Comparison of ENCODE assay signal across 6 cellular contexts in the genomic region with DNA sequence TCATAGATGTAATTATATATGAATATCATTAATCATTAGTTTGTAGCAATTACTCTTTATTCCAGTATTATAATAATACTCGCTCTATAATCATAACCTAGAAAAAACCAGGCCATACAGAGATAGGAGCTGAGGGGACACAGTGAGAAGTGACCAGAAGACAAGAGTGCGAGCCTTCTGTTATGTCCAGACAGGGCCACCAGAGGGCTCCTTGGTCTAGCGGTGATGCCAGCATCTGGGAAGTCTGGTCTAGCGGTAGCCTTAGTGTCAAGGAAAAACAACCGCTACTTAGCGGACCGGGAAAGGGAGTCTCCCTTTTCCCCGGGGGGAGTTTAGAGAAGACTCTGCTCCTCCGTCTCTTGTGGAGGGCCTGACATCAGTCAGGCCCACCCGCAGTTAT. TPM values are rescaled to one million over a fixed set of nuclear protein-coding genes. Genes with fewer than 3 reads are reported as not detected.
DNase-seq lines count a peak whose midpoint lies in the region; ATAC-seq, FAIRE-seq and TF ChIP-seq lines count a peak whose summit lies in the region.
"Not testable (repeated sequence)": the region's sequence is repeated elsewhere in the genome, so short reads cannot be mapped to it uniquely, and the experiment has no call there.

No MANE protein-coding gene starts in this region.

- not testable (repeated sequence) for H3K9me3 Mint-ChIP-seq in GM23338
- H3K9me3 Mint-ChIP-seq in neural progenitor cell: peaks cover 54% of the 10 kb centered on the region

- not testable (repeated sequence) for FAIRE-seq in K562 (lab: Jason Lieb, UNC)

- not testable (repeated sequence) for TF ChIP-seq EP300 in K562 (IDR thresholded peaks at IDR 0.05; ENCODE audit: low read length)

- H3K27me3 ChIP-seq in GM23338 (ENCODE audit: insufficient read depth) (peaks cover 13% of the 10 kb centered on the region; the same call in 1 of the 2 replicates), neural progenitor cell (peaks cover 10% of the 10 kb centered on the region)
- not testable (repeated sequence) for H3K27me3 ChIP-seq in K562 (ENCODE audit: control insufficient read depth in 2 of 2, insufficient read depth in 2 of 2, low read length in 2 of 2); upper lobe of right lung

- not testable (repeated sequence) for H3K36me3 Mint-ChIP-seq in GM23338 (ENCODE audit: low read depth); neural progenitor cell

- H3K4me3 ChIP-seq in GM23338, K562, neural progenitor cell, upper lobe of right lung: not testable (repeated sequence)

- ATAC-seq in GM23338: peak; percentile 89
- ATAC-seq in K562: peak; percentile 58; the same call in 1 of the 3 replicates
- ATAC-seq in left cardiac atrium: peak; percentile 61 to 86
- ATAC-seq in upper lobe of right lung: peak; percentile 81

- WGBS in K562 (ENCODE audit: insufficient coverage, low coverage, missing lambda C conversion rate): 8% methylated on average over 10 of the region's 10 CpGs

- H3K27ac ChIP-seq in GM23338 (ENCODE audit: low read depth); K562 (ENCODE audit: extremely low read depth, low read depth, low read length); neural progenitor cell; upper lobe of right lung: not testable (repeated sequence)

- not testable (repeated sequence) for H3K4me3 Mint-ChIP-seq in GM23338, neural progenitor cell

- not testable (repeated sequence) for H3K9me3 ChIP-seq in K562 (replicated peaks; ENCODE audit: control insufficient read depth, insufficient read depth, low read depth, low read length); neural progenitor cell (ENCODE audit: low read depth); upper lobe of right lung

- in situ Hi-C loops in K562 (cut with MboI): not testable (repeated sequence)

- CTCF ChIA-PET in K562 (lab: Yijun Ruan, JAX; ENCODE audit: low intra/inter-chr PET ratio): not testable (repeated sequence)

- H3K36me3 ChIP-seq in GM23338 (ENCODE audit: insufficient read depth); K562 (ENCODE audit: control insufficient read depth, insufficient read depth, low read length); neural progenitor cell; upper lobe of right lung: not testable (repeated sequence)

- H3F3A ChIP-seq in GM23338 (replicated peaks; ENCODE audit: low read depth); neural progenitor cell (ENCODE audit: low read depth): not testable (repeated sequence)

- H3K4me2 ChIP-seq in GM23338; K562 (ENCODE audit: insufficient read depth, low read length); neural progenitor cell: not testable (repeated sequence)

- BruUV-seq in K562 (replicated peaks; lab: Mats Ljungman, UMichigan): not testable (repeated sequence)

- not testable (repeated sequence) for H3K4me1 ChIP-seq in GM23338 (ENCODE audit: insufficient read depth); K562 (replicated peaks in 1 of 2; ENCODE audit: control insufficient read depth in 2 of 2, insufficient read depth in 2 of 2, low read length in 2 of 2); neural progenitor cell; upper lobe of right lung

- intact Hi-C loops in K562 (cut with micrococcal nuclease); upper lobe of right lung (cut with DNase I): not testable (repeated sequence)
- intact Hi-C loops in left cardiac atrium (cut with DNase I): loop anchor here in 1 of 2 donors (5.0 kb wide), 1 partner anchor 164 kb away; no protein-coding TSS in a partner anchor

- DNase-seq in GM23338 (ENCODE audit: low spot score) (peak; percentile 76), K562 (ENCODE audit: extremely low read depth in 1 of 4, low spot score in 3 of 4) (peak in 1 of 4 experiments; percentile 20), left cardiac atrium (peak; percentile 60), neural progenitor cell (ENCODE audit: low spot score) (peak; percentile 70)
- peak; percentile 42 for DNase-seq in activated CD4-positive, CD25-positive, alpha-beta regulatory T cell treated with anti-CD3 and anti-CD28 coated beads, Interleukin-2, amount 50 U/mL, for 72 hours
- not testable (repeated sequence) for DNase-seq in upper lobe of right lung

- not testable (repeated sequence) for H3K79me2 ChIP-seq in GM23338 (replicated peaks; ENCODE audit: insufficient read depth); K562 (ENCODE audit: control insufficient read depth, insufficient read depth, low read length); neural progenitor cell (ENCODE audit: low read depth)

- TF ChIP-seq POLR2A in K562 (conservative IDR thresholded peaks at IDR 0.05): not testable (repeated sequence)

- not testable (repeated sequence) for H3K27me3 Mint-ChIP-seq in GM23338 (ENCODE audit: insufficient read depth, low read depth, poor library complexity); neural progenitor cell (ENCODE audit: insufficient read depth, low read depth)

- TF ChIP-seq RAD21 in K562 (CRISPR knock-in tag; conservative IDR thresholded peaks at IDR 0.05 in 1 of 2, IDR thresholded peaks at IDR 0.05 in 1 of 2): peak; percentile 27 to 81; a peak in 3 of 4 replicates

- not testable (repeated sequence) for H3K9me1 ChIP-seq in K562 (ENCODE audit: control insufficient read depth, insufficient read depth, low read length)

- H3K27ac Mint-ChIP-seq in GM23338, neural progenitor cell: not testable (repeated sequence)

- TF ChIP-seq CTCF in GM23338 (conservative IDR thresholded peaks at IDR 0.05; ENCODE audit: low read depth in 2 of 2) (peak; percentile 67 to 69), K562 (IDR thresholded peaks at IDR 0.05 in 2 of 3, conservative IDR thresholded peaks at IDR 0.05 in 1 of 3; ENCODE audit: insufficient read depth in 2 of 3, low read depth in 1 of 3, low read length in 3 of 3) (peak; percentile 33 to 45 (median 42)), neural progenitor cell (IDR thresholded peaks at IDR 0.05) (peak; percentile 72), upper lobe of right lung (IDR thresholded peaks at IDR 0.05) (peak; percentile 71)

- H2AFZ ChIP-seq in GM23338 (0 out of 2 replicates have a peak overlapping the region, but pooled peaks have one; percentile 47), neural progenitor cell (replicated peaks) (peak overlapping the region; percentile 85)
- not testable (repeated sequence) for H2AFZ ChIP-seq in K562 (ENCODE audit: low read depth, low read length)

- not testable (repeated sequence) for H3K4me1 Mint-ChIP-seq in GM23338, neural progenitor cell

- not testable (repeated sequence) for H4K20me1 ChIP-seq in GM23338 (replicated peaks; ENCODE audit: insufficient read depth); K562 (replicated peaks; ENCODE audit: control insufficient read depth, insufficient read depth, low read length); neural progenitor cell (ENCODE audit: low read depth)

- not testable (repeated sequence) for H3K9ac ChIP-seq in K562 (ENCODE audit: insufficient read depth in 1 of 2, low read depth in 2 of 2, low read length in 2 of 2); neural progenitor cell

- POLR2A ChIA-PET in K562 (lab: Yijun Ruan, JAX): not testable (repeated sequence)

- not testable (repeated sequence) for H3K9me2 ChIP-seq in GM23338 (ENCODE audit: insufficient read depth)

RNA-seq across cellular contexts. Expression of gene ZNF776, which starts 8.3 kb away (rescaled TPM):
- 19.4 and 22.6 TPM in 2 replicates for total RNA-seq in GM23338 (2014; rRNA removed; shearing (Covaris generic))
- polyA plus RNA-seq in GM23338 (2016; fragmentation: Nextera tagmentation; extraction: Ambion mirVana) (4.7 and 5.9 TPM in 2 replicates), K562 (2011; rRNA removed) (15.7 and 16.9 TPM in 2 replicates), K562 (2014; fragmentation: Illumina TruSeq; extraction: Trizol) (7.1 and 9.6 TPM in 2 replicates), K562 (2014; fragmentation: Nextera tagmentation; extraction: Ambion mirVana) (1 to 10 TPM; 2.2 to 2.5 TPM), K562 (2014; rRNA removed) (7.9 and 9.1 TPM in 2 replicates)
- 30.2 and 37.5 TPM in 2 replicates for total RNA-seq in K562 (2011; cell fraction: chromatin; rRNA removed; ENCODE audit: low replicate concordance)
- total RNA-seq in K562 (2011; cell fraction: nucleolus; rRNA removed): 54.9 and 63.5 TPM in 2 replicates
- 34.7 and 39.1 TPM in 2 replicates for total RNA-seq in K562 (2011; cell fraction: nucleoplasm; rRNA removed)
- total RNA-seq in K562 (2014; rRNA removed) (9.5 and 16.2 TPM in 2 replicates), K562 (2014; rRNA removed; fragmentation: Illumina TruSeq; extraction: Trizol) (8.2 and 10.0 TPM in 2 replicates), K562 (2015; rRNA removed; fragmentation: Illumina TruSeq; extraction: Trizol) (7.4 and 8.4 TPM in 2 replicates), K562 (2021) (6.7 and 7.8 TPM in 2 replicates), left cardiac atrium (10 to 100 TPM; 10.8 to 14.4 TPM), neural progenitor cell (ENCODE audit: low replicate concordance) (33.9 and 48.3 TPM in 2 replicates), upper lobe of right lung (15.1 TPM)
- polyA plus RNA-seq in K562 (2011; cell fraction: cytosol; rRNA removed): 11.0 and 12.6 TPM in 2 replicates
- polyA plus RNA-seq in K562 (2011; cell fraction: nucleus; rRNA removed): 59.3 and 86.8 TPM in 2 replicates
- 6.9 and 9.2 TPM in 2 replicates for polyA plus RNA-seq in K562 (2012)
- polyA minus RNA-seq in K562 (2011; rRNA and poly(A)+ RNA removed): 17.9 and 20.2 TPM in 2 replicates
- polyA minus RNA-seq in K562 (2011; cell fraction: cytosol; rRNA and poly(A)+ RNA removed): 5.9 and 6.5 TPM in 2 replicates
- polyA minus RNA-seq in K562 (2011; cell fraction: nucleus; rRNA and poly(A)+ RNA removed): 36.2 and 59.1 TPM in 2 replicates

RNA-seq across cellular contexts. Expression of gene ZNF671, which starts 10.9 kb away (rescaled TPM):
- 6.6 and 6.7 TPM in 2 replicates for total RNA-seq in GM23338 (2014; rRNA removed; shearing (Covaris generic))
- polyA plus RNA-seq in GM23338 (2016; fragmentation: Nextera tagmentation; extraction: Ambion mirVana): 2.9 and 3.3 TPM in 2 replicates
- 12.7 and 18.2 TPM in 2 replicates for total RNA-seq in K562 (2011; cell fraction: chromatin; rRNA removed; ENCODE audit: low replicate concordance)
- total RNA-seq in K562 (2011; cell fraction: nucleolus; rRNA removed): 10.4 and 10.8 TPM in 2 replicates
- total RNA-seq in K562 (2011; cell fraction: nucleoplasm; rRNA removed): 14.4 and 22.5 TPM in 2 replicates
- 1.6 and 2.0 TPM in 2 replicates for total RNA-seq in K562 (2014; rRNA removed)
- total RNA-seq in K562 (2014; rRNA removed; fragmentation: Illumina TruSeq; extraction: Trizol): 2.1 TPM in 2 replicates
- total RNA-seq in K562 (2015; rRNA removed; fragmentation: Illumina TruSeq; extraction: Trizol): 0.90 and 1.4 TPM in 2 replicates
- 1.8 and 1.9 TPM in 2 replicates for total RNA-seq in K562 (2021)
- 1.4 and 3.2 TPM in 2 replicates for polyA plus RNA-seq in K562 (2011; rRNA removed)
- polyA plus RNA-seq in K562 (2011; cell fraction: cytosol; rRNA removed): 1.4 and 1.6 TPM in 2 replicates
- 3.9 and 9.2 TPM in 2 replicates for polyA plus RNA-seq in K562 (2011; cell fraction: nucleus; rRNA removed)
- polyA plus RNA-seq in K562 (2012): 1.4 and 1.7 TPM in 2 replicates
- polyA plus RNA-seq in K562 (2014; fragmentation: Illumina TruSeq; extraction: Trizol): 1.2 and 1.6 TPM in 2 replicates
- polyA plus RNA-seq in K562 (2014; fragmentation: Nextera tagmentation; extraction: Ambion mirVana): under 1 TPM; 0.20 to 0.78 TPM
- 1.1 and 1.4 TPM in 2 replicates for polyA plus RNA-seq in K562 (2014; rRNA removed)
- polyA minus RNA-seq in K562 (2011; rRNA and poly(A)+ RNA removed): 3.6 and 6.7 TPM in 2 replicates
- polyA minus RNA-seq in K562 (2011; cell fraction: cytosol; rRNA and poly(A)+ RNA removed): 0.91 and 2.2 TPM in 2 replicates
- 1.9 and 3.9 TPM in 2 replicates for polyA minus RNA-seq in K562 (2011; cell fraction: nucleus; rRNA and poly(A)+ RNA removed)
- 1 to 10 TPM; 5.1 to 7.0 TPM for total RNA-seq in left cardiac atrium
- 15.4 and 17.3 TPM in 2 replicates for total RNA-seq in neural progenitor cell (ENCODE audit: low replicate concordance)
- 7.1 TPM for total RNA-seq in upper lobe of right lung

RNA-seq across cellular contexts. Expression of gene ZNF154, which starts 29.3 kb away (rescaled TPM):
- total RNA-seq in GM23338 (2014; rRNA removed; shearing (Covaris generic)): 7.3 and 10.1 TPM in 2 replicates
- polyA plus RNA-seq in GM23338 (2016; fragmentation: Nextera tagmentation; extraction: Ambion mirVana) (4.4 and 5.1 TPM in 2 replicates), K562 (2011; rRNA removed) (not detected in 2 replicates), K562 (2014; fragmentation: Illumina TruSeq; extraction: Trizol) (not detected in 2 replicates), K562 (2014; fragmentation: Nextera tagmentation; extraction: Ambion mirVana) (under 1 TPM; 0.06 to 0.11 TPM), K562 (2014; rRNA removed) (not detected in 2 replicates)
- 0.07 and 0.26 TPM in 2 replicates for total RNA-seq in K562 (2011; cell fraction: chromatin; rRNA removed; ENCODE audit: low replicate concordance)
- total RNA-seq in K562 (2011; cell fraction: nucleolus; rRNA removed): 0.13 and 0.17 TPM in 2 replicates
- total RNA-seq in K562 (2011; cell fraction: nucleoplasm; rRNA removed): 0.15 TPM in 1 of 2 replicates, not detected in the other
- total RNA-seq in K562 (2014; rRNA removed) (0.04 TPM in 1 of 2 replicates, not detected in the other), K562 (2014; rRNA removed; fragmentation: Illumina TruSeq; extraction: Trizol) (not detected in 2 replicates), K562 (2015; rRNA removed; fragmentation: Illumina TruSeq; extraction: Trizol) (not detected in 2 replicates), K562 (2021) (0.07 TPM in 2 replicates), left cardiac atrium (1 to 10 TPM; 3.4 to 6.1 TPM), neural progenitor cell (ENCODE audit: low replicate concordance) (16.9 and 17.3 TPM in 2 replicates), upper lobe of right lung (4.5 TPM)
- polyA plus RNA-seq in K562 (2011; cell fraction: cytosol; rRNA removed): not detected in 2 replicates
- polyA plus RNA-seq in K562 (2011; cell fraction: nucleus; rRNA removed): not detected in 2 replicates
- polyA plus RNA-seq in K562 (2012): 0.09 and 0.29 TPM in 2 replicates
- polyA minus RNA-seq in K562 (2011; rRNA and poly(A)+ RNA removed): 0.06 TPM in 1 of 2 replicates, not detected in the other
- not detected in 2 replicates for polyA minus RNA-seq in K562 (2011; cell fraction: cytosol; rRNA and poly(A)+ RNA removed)
- polyA minus RNA-seq in K562 (2011; cell fraction: nucleus; rRNA and poly(A)+ RNA removed): not detected in 2 replicates

RNA-seq across cellular contexts. Expression of gene ZNF586, which starts 31.2 kb away (rescaled TPM):
- 12.5 and 16.9 TPM in 2 replicates for total RNA-seq in GM23338 (2014; rRNA removed; shearing (Covaris generic))
- polyA plus RNA-seq in GM23338 (2016; fragmentation: Nextera tagmentation; extraction: Ambion mirVana) (5.2 and 7.2 TPM in 2 replicates), K562 (2011; rRNA removed) (9.7 and 12.3 TPM in 2 replicates), K562 (2014; fragmentation: Illumina TruSeq; extraction: Trizol) (8.4 and 9.2 TPM in 2 replicates), K562 (2014; fragmentation: Nextera tagmentation; extraction: Ambion mirVana) (1 to 10 TPM; 2.5 to 2.8 TPM), K562 (2014; rRNA removed) (6.7 and 10.1 TPM in 2 replicates)
- total RNA-seq in K562 (2011; cell fraction: chromatin; rRNA removed; ENCODE audit: low replicate concordance): 67.4 and 90.0 TPM in 2 replicates
- total RNA-seq in K562 (2011; cell fraction: nucleolus; rRNA removed): 42.9 and 47.5 TPM in 2 replicates
- 63.6 and 81.1 TPM in 2 replicates for total RNA-seq in K562 (2011; cell fraction: nucleoplasm; rRNA removed)
- total RNA-seq in K562 (2014; rRNA removed) (7.4 and 11.5 TPM in 2 replicates), K562 (2014; rRNA removed; fragmentation: Illumina TruSeq; extraction: Trizol) (12.6 and 17.7 TPM in 2 replicates), K562 (2015; rRNA removed; fragmentation: Illumina TruSeq; extraction: Trizol) (11.2 and 12.1 TPM in 2 replicates), K562 (2021) (10.7 and 11.7 TPM in 2 replicates), left cardiac atrium (1 to 10 TPM; 9.3 to 9.5 TPM), neural progenitor cell (ENCODE audit: low replicate concordance) (19.8 and 21.6 TPM in 2 replicates), upper lobe of right lung (18.5 TPM)
- 6.5 and 7.4 TPM in 2 replicates for polyA plus RNA-seq in K562 (2011; cell fraction: cytosol; rRNA removed)
- 12.6 and 13.4 TPM in 2 replicates for polyA plus RNA-seq in K562 (2011; cell fraction: nucleus; rRNA removed)
- 4.8 and 5.5 TPM in 2 replicates for polyA plus RNA-seq in K562 (2012)
- polyA minus RNA-seq in K562 (2011; rRNA and poly(A)+ RNA removed): 21.6 and 28.8 TPM in 2 replicates
- 10.2 and 14.9 TPM in 2 replicates for polyA minus RNA-seq in K562 (2011; cell fraction: cytosol; rRNA and poly(A)+ RNA removed)
- 17.4 and 22.1 TPM in 2 replicates for polyA minus RNA-seq in K562 (2011; cell fraction: nucleus; rRNA and poly(A)+ RNA removed)

RNA-seq across cellular contexts. Expression of gene ZNF551, which starts 56.5 kb away (rescaled TPM):
- total RNA-seq in GM23338 (2014; rRNA removed; shearing (Covaris generic)): 45.7 and 51.4 TPM in 2 replicates
- polyA plus RNA-seq in GM23338 (2016; fragmentation: Nextera tagmentation; extraction: Ambion mirVana): 7.8 and 8.2 TPM in 2 replicates
- 34.2 and 53.7 TPM in 2 replicates for total RNA-seq in K562 (2011; cell fraction: chromatin; rRNA removed; ENCODE audit: low replicate concordance)
- total RNA-seq in K562 (2011; cell fraction: nucleolus; rRNA removed): 26.5 and 27.1 TPM in 2 replicates
- total RNA-seq in K562 (2011; cell fraction: nucleoplasm; rRNA removed): 38.1 and 55.0 TPM in 2 replicates
- total RNA-seq in K562 (2014; rRNA removed): 11.2 TPM in 2 replicates
- total RNA-seq in K562 (2014; rRNA removed; fragmentation: Illumina TruSeq; extraction: Trizol): 13.3 and 14.1 TPM in 2 replicates
- total RNA-seq in K562 (2015; rRNA removed; fragmentation: Illumina TruSeq; extraction: Trizol): 10.1 TPM in 2 replicates
- 8.1 and 10.8 TPM in 2 replicates for total RNA-seq in K562 (2021)
- 8.1 and 12.4 TPM in 2 replicates for polyA plus RNA-seq in K562 (2011; rRNA removed)
- 5.8 and 6.7 TPM in 2 replicates for polyA plus RNA-seq in K562 (2011; cell fraction: cytosol; rRNA removed)
- 5.4 and 7.4 TPM in 2 replicates for polyA plus RNA-seq in K562 (2011; cell fraction: nucleus; rRNA removed)
- 5.3 and 6.0 TPM in 2 replicates for polyA plus RNA-seq in K562 (2012)
- polyA plus RNA-seq in K562 (2014; fragmentation: Illumina TruSeq; extraction: Trizol): 8.9 and 10.5 TPM in 2 replicates
- polyA plus RNA-seq in K562 (2014; fragmentation: Nextera tagmentation; extraction: Ambion mirVana): 1 to 10 TPM; 2.6 TPM
- 9.6 and 10.2 TPM in 2 replicates for polyA plus RNA-seq in K562 (2014; rRNA removed)
- polyA minus RNA-seq in K562 (2011; rRNA and poly(A)+ RNA removed): 18.5 and 18.8 TPM in 2 replicates
- 11.3 and 15.4 TPM in 2 replicates for polyA minus RNA-seq in K562 (2011; cell fraction: cytosol; rRNA and poly(A)+ RNA removed)
- 10.8 and 11.3 TPM in 2 replicates for polyA minus RNA-seq in K562 (2011; cell fraction: nucleus; rRNA and poly(A)+ RNA removed)
- total RNA-seq in left cardiac atrium: 1 to 10 TPM; 4.2 to 6.4 TPM
- 31.7 and 36.7 TPM in 2 replicates for total RNA-seq in neural progenitor cell (ENCODE audit: low replicate concordance)
- total RNA-seq in upper lobe of right lung: 5.5 TPM
